In genomic region chr14:22613091-22613695, GRCh38 we compare ENCODE assay signal across 10 cellular contexts. TPM values are rescaled to one million over a fixed set of nuclear protein-coding genes. Genes with fewer than 3 reads are reported as not detected.
DNase-seq lines count a peak whose midpoint lies in the region; ATAC-seq and TF ChIP-seq lines count a peak whose summit lies in the region.
"Had no signal": no experiment of that assay in that cellular context is flagged by ENCODE, and none has a peak within 500 bp of the region (broad histone marks: within the 10 kb centered on the region; RNA-seq: fewer than 3 reads in every experiment).

No MANE protein-coding gene starts in this region.

- H3K4me1 Mint-ChIP-seq in Calu3 (ENCODE audit: low read depth, unreplicated experiment) (peaks cover 12% of the 10 kb centered on the region), T-helper 17 cell (peaks cover 8% of the 10 kb centered on the region)
- H3K4me1 Mint-ChIP-seq in activated T-cell treated with anti-CD3 and anti-CD28 coated beads, Interleukin-2, amount 50 U/mL, for 72 hours (ENCODE audit: low read depth), result no peaks in the 10 kb centered on the region

- CTCF ChIA-PET in Calu3 (lab: Charles Lee), result no interaction called here

- H3K27ac ChIP-seq in esophagus muscularis mucosa (replicated peaks in 1 of 4) (peak overlapping the region in 3 of 4 donors; percentile 36 to 78 (median 47)), sigmoid colon (peak overlapping the region in 3 of 4 donors; percentile 18 to 74 (median 68))

- no peak for TF ChIP-seq POLR2A in esophagus muscularis mucosa (IDR thresholded peaks at IDR 0.05; ENCODE audit: low read depth)
- TF ChIP-seq POLR2A in sigmoid colon (IDR thresholded peaks at IDR 0.05), result no peak

- H3K27me3 ChIP-seq in esophagus muscularis mucosa (no peaks in the 10 kb centered on the region), sigmoid colon (no peaks in the 10 kb centered on the region)

- BruUV-seq in Calu3 (replicated peaks; lab: Mats Ljungman, UMichigan), result no TSS peak

- H3K27ac Mint-ChIP-seq in Calu3 (ENCODE audit: unreplicated experiment) (peak overlapping the region; percentile 79), T-helper 17 cell (peak overlapping the region; percentile 37)
- no peak overlapping the region for H3K27ac Mint-ChIP-seq in activated T-cell treated with anti-CD3 and anti-CD28 coated beads, Interleukin-2, amount 50 U/mL, for 72 hours

- 46% methylated on average over 2 of the region's 2 CpGs for WGBS in esophagus muscularis mucosa
- 61 to 78% methylated on average over 2 of the region's 2 CpGs for WGBS in sigmoid colon, 2 donors

- H3K4me3 ChIP-seq in esophagus muscularis mucosa (no peak overlapping the region), sigmoid colon (no peak overlapping the region)

- TF ChIP-seq CTCF in Calu3 (IDR thresholded peaks at IDR 0.05; ENCODE audit: unreplicated experiment), result no peak
- no peak for TF ChIP-seq CTCF in esophagus muscularis mucosa (IDR thresholded peaks at IDR 0.05)
- no peak for TF ChIP-seq CTCF in sigmoid colon (IDR thresholded peaks at IDR 0.05)

- intact Hi-C loops in Calu3 (cut with micrococcal nuclease; ENCODE audit: unreplicated experiment), result no loop called here
- intact Hi-C loops in esophagus muscularis mucosa (cut with DNase I), result no loop called here
- intact Hi-C loops in sigmoid colon (cut with DNase I), result no loop called here

- peaks cover 8 to 18% (median 16%) of the 10 kb centered on the region in 4 donors for H3K4me1 ChIP-seq in esophagus muscularis mucosa
- peaks cover 0 to 17% (median 15%) of the 10 kb centered on the region in 4 donors for H3K4me1 ChIP-seq in sigmoid colon

- H3K36me3 ChIP-seq in esophagus muscularis mucosa (peaks cover 31 to 54% (median 40%) of the 10 kb centered on the region in 4 donors), sigmoid colon (peaks cover 14 to 43% (median 30%) of the 10 kb centered on the region in 4 donors)

- no peaks in the 10 kb centered on the region for H3K9me3 Mint-ChIP-seq in Calu3 (ENCODE audit: low read depth, unreplicated experiment)
- H3K9me3 Mint-ChIP-seq in activated T-cell treated with anti-CD3 and anti-CD28 coated beads, Interleukin-2, amount 50 U/mL, for 72 hours, result peaks cover 0 to 2% of the 10 kb centered on the region in 2 donors

- DNase-seq in Calu3 (no peak), T-helper 17 cell (no peak), esophagus muscularis mucosa (ENCODE audit: extremely low spot score) (no peak), sigmoid colon (no peak)
- DNase-seq in activated T-cell treated with anti-CD3 and anti-CD28 coated beads, Interleukin-2, amount 50 U/mL, for 72 hours, result no peak
- DNase-seq: activated effector memory CD4-positive, alpha-beta T cell treated with anti-CD3 and anti-CD28 coated beads, Interleukin-2, amount 50 U/mL, for 16 hours had no signal

- ATAC-seq in T-helper 17 cell (no peak), HG03354 (IDR thresholded peaks at IDR 0.05; ENCODE audit: poor library complexity, severe bottlenecking, unreplicated experiment) (no peak), GM21717 (IDR thresholded peaks at IDR 0.05; ENCODE audit: unreplicated experiment) (no peak)
- no peak for ATAC-seq in activated CD4-positive, CD25-positive, alpha-beta regulatory T cell treated with anti-CD3 and anti-CD28 coated beads, Interleukin-2, amount 50 U/mL, for 24 hours
- no peak for ATAC-seq in activated T-cell treated with anti-CD3 and anti-CD28 coated beads, Interleukin-2, amount 50 U/mL, for 72 hours (replicated peaks in 1 of 2)

- H3K9me3 ChIP-seq in T-helper 17 cell (ENCODE audit: control insufficient read depth, low read length, poor library complexity, severe bottlenecking) (no peaks in the 10 kb centered on the region), esophagus muscularis mucosa (no peaks in the 10 kb centered on the region), sigmoid colon (no peaks in the 10 kb centered on the region)

- H3K27me3 Mint-ChIP-seq in Calu3 (ENCODE audit: unreplicated experiment), result no peaks in the 10 kb centered on the region
- no peaks in the 10 kb centered on the region for H3K27me3 Mint-ChIP-seq in T-helper 17 cell
- H3K27me3 Mint-ChIP-seq in activated T-cell treated with anti-CD3 and anti-CD28 coated beads, Interleukin-2, amount 50 U/mL, for 72 hours (ENCODE audit: low read depth), result no peaks in the 10 kb centered on the region

- TF ChIP-seq EP300 in esophagus muscularis mucosa (IDR thresholded peaks at IDR 0.05), result no peak
- no peak for TF ChIP-seq EP300 in sigmoid colon (IDR thresholded peaks at IDR 0.05)

- H3K36me3 Mint-ChIP-seq in Calu3 (ENCODE audit: insufficient read depth, unreplicated experiment) (peaks cover 15% of the 10 kb centered on the region), T-helper 17 cell (ENCODE audit: low read depth) (peaks cover 15% of the 10 kb centered on the region)
- H3K36me3 Mint-ChIP-seq in activated T-cell treated with anti-CD3 and anti-CD28 coated beads, Interleukin-2, amount 50 U/mL, for 72 hours (ENCODE audit: insufficient read depth in 2 of 2), result peaks cover 3 to 9% of the 10 kb centered on the region in 2 donors

- H3K4me3 Mint-ChIP-seq in Calu3 (ENCODE audit: low read depth, unreplicated experiment) (peak overlapping the region; percentile 14), T-helper 17 cell (no peak overlapping the region)
- no peak overlapping the region for H3K4me3 Mint-ChIP-seq in activated T-cell treated with anti-CD3 and anti-CD28 coated beads, Interleukin-2, amount 50 U/mL, for 72 hours

RNA-seq across cellular contexts. Expression of gene ABHD4, which starts 15.1 kb away (rescaled TPM):
- total RNA-seq in Calu3 (2022), result 11.2 and 11.6 TPM in 2 replicates
- total RNA-seq in T-helper 17 cell, result 10 to 100 TPM; 12.3 to 19.0 TPM
- total RNA-seq in esophagus muscularis mucosa, result 10 to 100 TPM; 18.7 to 42.3 (median 27.7) TPM
- 10 to 100 TPM; 17.4 to 20.4 (median 18.7) TPM for total RNA-seq in sigmoid colon
- polyA plus RNA-seq in sigmoid colon, result 10 to 100 TPM in 2 of 3 donors, 1 to 10 TPM in 1; 9.5 to 18.0 (median 12.3) TPM
- 10 to 100 TPM; 18.8 to 21.9 TPM for total RNA-seq in activated T-cell treated with anti-CD3 and anti-CD28 coated beads, Interleukin-2, amount 50 U/mL, for 72 hours

RNA-seq across cellular contexts. Expression of gene DAD1, which starts 24.2 kb away (rescaled TPM):
- 196 and 197 TPM in 2 replicates for total RNA-seq in Calu3 (2022)
- 10 to 100 TPM; 95.4 to 96.0 TPM for total RNA-seq in T-helper 17 cell
- 100 to 1,000 TPM; 118 to 154 (median 131) TPM for total RNA-seq in esophagus muscularis mucosa
- 100 to 1,000 TPM; 115 to 192 (median 164) TPM for total RNA-seq in sigmoid colon
- 100 to 1,000 TPM; 136 to 274 (median 160) TPM for polyA plus RNA-seq in sigmoid colon
- total RNA-seq in activated T-cell treated with anti-CD3 and anti-CD28 coated beads, Interleukin-2, amount 50 U/mL, for 72 hours, result 100 to 1,000 TPM; 165 to 188 TPM

RNA-seq across cellular contexts. Expression of gene OR6J1, which starts 31.0 kb away (rescaled TPM):
- total RNA-seq in Calu3 (2022), result not detected in 2 replicates
- not detected for total RNA-seq in T-helper 17 cell
- not detected for total RNA-seq in esophagus muscularis mucosa
- total RNA-seq in sigmoid colon, result not detected
- polyA plus RNA-seq in sigmoid colon, result not detected
- not detected for total RNA-seq in activated T-cell treated with anti-CD3 and anti-CD28 coated beads, Interleukin-2, amount 50 U/mL, for 72 hours
- total RNA-seq: omental fat pad had no signal
